Comparison of ENCODE assay signal across 14 cellular contexts in genomic region chr5:173866249-173867172, GRCh38. TPM values are rescaled to one million over a fixed set of nuclear protein-coding genes. Genes with fewer than 3 reads are reported as not detected.
DNase-seq lines count a peak whose midpoint lies in the region; ATAC-seq, FAIRE-seq and TF ChIP-seq lines count a peak whose summit lies in the region.
"Had no signal": no experiment of that assay in that cellular context is flagged by ENCODE, and none has a peak within 500 bp of the region (broad histone marks: within the 10 kb centered on the region; RNA-seq: fewer than 3 reads in every experiment).

No MANE protein-coding gene starts in this region.

- POLR2A ChIA-PET in HepG2 (lab: Yijun Ruan, JAX): interaction anchor here (1.0 kb wide), 1 partner anchor 21 kb away, joined by 4 read pairs; the partner anchor contains the start of gene CPEB4
- POLR2A ChIA-PET in naive thymus-derived CD4-positive, alpha-beta T cell (lab: Charles Lee): no interaction called here

- H3K9ac ChIP-seq in HepG2 (ENCODE audit: insufficient read depth, low read depth, low read length): no peak overlapping the region

- H3K27ac Mint-ChIP-seq in naive thymus-derived CD4-positive, alpha-beta T cell: no peak overlapping the region

- H3K36me3 ChIP-seq in right lobe of liver: no peaks in the 10 kb centered on the region
- no peaks in the 10 kb centered on the region for H3K36me3 ChIP-seq in HepG2 (replicated peaks in 1 of 2; ENCODE audit: control insufficient read depth in 1 of 2, insufficient read depth in 2 of 2, low read length in 2 of 2)
- no peaks in the 10 kb centered on the region for H3K36me3 ChIP-seq in naive thymus-derived CD4-positive, alpha-beta T cell (ENCODE audit: control insufficient read depth in 2 of 3, insufficient read depth in 3 of 3, low read length in 3 of 3)
- H3K36me3 ChIP-seq: MG63, thyroid gland had no signal

- no peak overlapping the region for H3K4me3 ChIP-seq in right lobe of liver
- H3K4me3 ChIP-seq in HepG2 (replicated peaks in 1 of 3; ENCODE audit: insufficient read depth in 1 of 3, low read depth in 2 of 3, low read length in 3 of 3): no peak overlapping the region
- H3K4me3 ChIP-seq in naive thymus-derived CD4-positive, alpha-beta T cell (ENCODE audit: low read length): no peak overlapping the region
- H3K4me3 ChIP-seq: A549, MG63, thyroid gland had no signal

- H4K20me1 ChIP-seq in HepG2 (ENCODE audit: insufficient read depth, low read length): no peaks in the 10 kb centered on the region

- BruUV-seq in HepG2 (replicated peaks; lab: Mats Ljungman, UMichigan): no TSS peak

- CTCF ChIA-PET in HepG2 (lab: Yijun Ruan, JAX; ENCODE audit: low intra/inter-chr PET ratio, low total read pairs): no interaction called here
- CTCF ChIA-PET in naive thymus-derived CD4-positive, alpha-beta T cell (lab: Charles Lee): no interaction called here

- no peak overlapping the region for H2AFZ ChIP-seq in HepG2 (ENCODE audit: low read length)

- peak overlapping the region in 1 of 3 donors; percentile 37 for H3K27ac ChIP-seq in right lobe of liver
- H3K27ac ChIP-seq in HepG2 (ENCODE audit: extremely low read length, insufficient read depth, low read length): no peak overlapping the region
- no peak overlapping the region for H3K27ac ChIP-seq in naive thymus-derived CD4-positive, alpha-beta T cell (ENCODE audit: low read depth, low read length)
- H3K27ac ChIP-seq: thyroid gland had no signal

- H3K4me1 ChIP-seq in right lobe of liver (peaks cover 0 to 2% (median 0%) of the 10 kb centered on the region in 4 donors), HepG2 (ENCODE audit: insufficient read depth, low read length) (peaks cover 54% of the 10 kb centered on the region)
- H3K4me1 ChIP-seq in naive thymus-derived CD4-positive, alpha-beta T cell (ENCODE audit: control insufficient read depth in 2 of 2, insufficient read depth in 2 of 2, low read length in 2 of 2): no peaks in the 10 kb centered on the region
- H3K4me1 ChIP-seq: A549 had no signal

- peaks cover 0 to 4% (median 0%) of the 10 kb centered on the region in 11 donors for H3K9me3 Mint-ChIP-seq in naive thymus-derived CD4-positive, alpha-beta T cell

- WGBS in right lobe of liver (ENCODE audit: insufficient coverage, low coverage, low lambda C conversion rate, missing lambda C conversion rate): 66% methylated on average over 9 of the region's 28 CpGs
- 84% methylated on average over 27 of the region's 28 CpGs for WGBS in HepG2 (ENCODE audit: low lambda C conversion rate)

- FAIRE-seq in HepG2 (lab: Jason Lieb, UNC): no peak
- FAIRE-seq: A549, endothelial cell of umbilical vein had no signal

- in situ Hi-C loops in HepG2 (cut with HindIII; ENCODE audit: extremely low pct_ligation_motif_present, low pct_unique_long_range_greater_than_20kb): no loop called here

- no peaks in the 10 kb centered on the region for H3K79me2 ChIP-seq in HepG2 (ENCODE audit: insufficient read depth, low read length)

- H3K4me1 Mint-ChIP-seq in naive thymus-derived CD4-positive, alpha-beta T cell: peaks cover 0 to 8% (median 0%) of the 10 kb centered on the region in 7 donors

- no peak overlapping the region for H3K4me3 Mint-ChIP-seq in naive thymus-derived CD4-positive, alpha-beta T cell

- TF ChIP-seq RAD21 in HepG2 (CRISPR knock-in tag; IDR thresholded peaks at IDR 0.05): no peak

- no peak overlapping the region for H3K4me2 ChIP-seq in HepG2 (ENCODE audit: low read depth, low read length)
- H3K4me2 ChIP-seq: A549 had no signal

- DNase-seq in right lobe of liver: peak in 2 of 3 donors; percentile 31 to 58
- DNase-seq in HepG2 (ENCODE audit: low spot score): no peak
- DNase-seq in erythroblast (lab: John Stamatoyannopoulos, UW): peak; percentile 50 to 70
- no peak for DNase-seq in naive thymus-derived CD4-positive, alpha-beta T cell
- no peak for DNase-seq in T-helper 2 cell
- no peak for DNase-seq in NCI-H2107 (lab: John Stamatoyannopoulos, UW)
- DNase-seq in glomerular visceral epithelial cell (ENCODE audit: extremely low spot score): no peak
- DNase-seq: MG63, NCI-H526 treated with DMSO at 0.1 percent for 48 hours, thyroid gland had no signal

- TF ChIP-seq CTCF in right lobe of liver (IDR thresholded peaks at IDR 0.05) (no peak), HepG2 (CRISPR knock-in tag; IDR thresholded peaks at IDR 0.05) (no peak)

- no peak for TF ChIP-seq POLR2A in right lobe of liver (IDR thresholded peaks at IDR 0.05)
- TF ChIP-seq POLR2A in HepG2 (IDR thresholded peaks at IDR 0.05; ENCODE audit: insufficient read depth in 1 of 2, low read depth in 2 of 2, low read length in 2 of 2): no peak
- no peak for TF ChIP-seq POLR2A in erythroblast (IDR thresholded peaks at IDR 0.05; ENCODE audit: low read length)

- no peaks in the 10 kb centered on the region for H3K9me3 ChIP-seq in right lobe of liver
- H3K9me3 ChIP-seq in HepG2 (ENCODE audit: low read length): no peaks in the 10 kb centered on the region
- no peaks in the 10 kb centered on the region for H3K9me3 ChIP-seq in naive thymus-derived CD4-positive, alpha-beta T cell (ENCODE audit: control insufficient read depth in 2 of 3, low read length in 3 of 3)
- H3K9me3 ChIP-seq: A549, thyroid gland had no signal

- intact Hi-C loops in right lobe of liver (cut with DNase I) (no loop called here), HepG2 (cut with micrococcal nuclease; ENCODE audit: unreplicated experiment) (no loop called here)
- intact Hi-C loops in naive thymus-derived CD4-positive, alpha-beta T cell (cut with micrococcal nuclease): no loop called here

- H3K36me3 Mint-ChIP-seq in naive thymus-derived CD4-positive, alpha-beta T cell: no peaks in the 10 kb centered on the region

- H3K27me3 Mint-ChIP-seq in naive thymus-derived CD4-positive, alpha-beta T cell: peaks cover 0 to 7% (median 0%) of the 10 kb centered on the region in 5 donors

- H3K27me3 ChIP-seq in right lobe of liver (no peaks in the 10 kb centered on the region), HepG2 (ENCODE audit: control insufficient read depth in 1 of 2, insufficient read depth in 2 of 2, low read length in 2 of 2) (no peaks in the 10 kb centered on the region)
- H3K27me3 ChIP-seq in naive thymus-derived CD4-positive, alpha-beta T cell (ENCODE audit: control insufficient read depth in 2 of 2, insufficient read depth in 2 of 2, low read length in 2 of 2): no peaks in the 10 kb centered on the region
- H3K27me3 ChIP-seq: MG63, thyroid gland had no signal

- TF ChIP-seq EP300 in HepG2 (IDR thresholded peaks at IDR 0.05; ENCODE audit: low read depth in 2 of 2, low read length in 2 of 2): no peak
- no peak for TF ChIP-seq EP300 in HepG2 (CRISPR knock-in tag; IDR thresholded peaks at IDR 0.05; ENCODE audit: borderline replicate concordance)

- ATAC-seq in right lobe of liver: peak; percentile 44 to 63 (median 52)
- ATAC-seq in HepG2: no peak
- peak; percentile 81 for ATAC-seq in naive thymus-derived CD4-positive, alpha-beta T cell
- no peak for ATAC-seq in GM21737 (IDR thresholded peaks at IDR 0.05; ENCODE audit: unreplicated experiment)
- ATAC-seq: A549, HCT116 had no signal

TF ChIP-seq in HepG2, 621 proteins besides CTCF, POLR2A, EP300 and RAD21 (continues in another document):
- TF ChIP-seq ZNF124 (CRISPR knock-in tag; IDR thresholded peaks at IDR 0.05) (no peak), ZNF138 (CRISPR knock-in tag; IDR thresholded peaks at IDR 0.05; ENCODE audit: low read depth) (no peak), ZNF629 (CRISPR knock-in tag; conservative IDR thresholded peaks at IDR 0.05) (no peak), USF2 (IDR thresholded peaks at IDR 0.05; ENCODE audit: low read depth, low read length) (no peak), USF2 (CRISPR knock-in tag; IDR thresholded peaks at IDR 0.05; ENCODE audit: borderline replicate concordance) (no peak), ERF (CRISPR knock-in tag; IDR thresholded peaks at IDR 0.05) (no peak)

RNA-seq across cellular contexts. Expression of gene CPEB4, which starts 21.6 kb away (rescaled TPM):
- total RNA-seq in right lobe of liver (10 to 100 TPM; 27.3 to 49.9 (median 40.0) TPM), HepG2 (2016; rRNA removed; fragmentation: Illumina TruSeq; extraction: Trizol) (7.7 and 8.3 TPM in 2 replicates)
- 1.8 and 3.2 TPM in 2 replicates for total RNA-seq in HepG2 (2016; cell fraction: cytosol; rRNA removed; fragmentation: Illumina TruSeq; extraction: Trizol; ENCODE audit: low read depth)
- 8.3 and 11.9 TPM in 2 replicates for total RNA-seq in HepG2 (2016; cell fraction: insoluble cytoplasmic fraction; rRNA removed; fragmentation: Illumina TruSeq; extraction: Trizol)
- 3.4 and 3.7 TPM in 2 replicates for total RNA-seq in HepG2 (2016; cell fraction: membrane; rRNA removed; fragmentation: Illumina TruSeq; extraction: Trizol)
- 13.4 and 15.2 TPM in 2 replicates for total RNA-seq in HepG2 (2016; cell fraction: nucleus; rRNA removed; fragmentation: Illumina TruSeq; extraction: Trizol)
- polyA plus RNA-seq in HepG2 (2011; rRNA removed): 25.0 and 26.7 TPM in 2 replicates
- 15.9 and 21.3 TPM in 2 replicates for polyA plus RNA-seq in HepG2 (2011; cell fraction: cytosol; rRNA removed)
- 38.4 and 39.5 TPM in 2 replicates for polyA plus RNA-seq in HepG2 (2011; cell fraction: nucleus; rRNA removed)
- polyA plus RNA-seq in HepG2 (2012): 21.1 and 22.8 TPM in 2 replicates
- 0.06 and 0.08 TPM in 2 replicates for polyA plus RNA-seq in HepG2 (2016; cell fraction: cytosol; fragmentation: Illumina TruSeq; extraction: Trizol; ENCODE audit: low read depth)
- polyA plus RNA-seq in HepG2 (2016; cell fraction: insoluble cytoplasmic fraction; fragmentation: Illumina TruSeq; extraction: Trizol; ENCODE audit: low read depth): 5.3 and 5.4 TPM in 2 replicates
- polyA plus RNA-seq in HepG2 (2016; cell fraction: membrane; fragmentation: Illumina TruSeq; extraction: Trizol; ENCODE audit: low read depth): 0.40 and 0.56 TPM in 2 replicates
- polyA plus RNA-seq in HepG2 (2016; cell fraction: nucleus; fragmentation: Illumina TruSeq; extraction: Trizol; ENCODE audit: insufficient read depth, low read depth): 8.8 and 10.3 TPM in 2 replicates
- polyA minus RNA-seq in HepG2 (2011; rRNA and poly(A)+ RNA removed; ENCODE audit: low replicate concordance): 100 and 104 TPM in 2 replicates
- 49.4 and 55.2 TPM in 2 replicates for polyA minus RNA-seq in HepG2 (2011; cell fraction: cytosol; rRNA and poly(A)+ RNA removed)
- polyA minus RNA-seq in HepG2 (2011; cell fraction: nucleus; rRNA and poly(A)+ RNA removed): 151 and 216 TPM in 2 replicates
- 10 to 100 TPM; 12.6 to 40.4 (median 17.5) TPM for total RNA-seq in naive thymus-derived CD4-positive, alpha-beta T cell
- 1 to 10 TPM; 3.9 to 6.9 TPM for polyA plus RNA-seq in naive thymus-derived CD4-positive, alpha-beta T cell

Comparison
In these comparisons a context has a peak if more than half of its experiments do, and no peak if none do; other contexts are left out.
1. ATAC-seq: peak in right lobe of liver (4 of 4) and naive thymus-derived CD4-positive, alpha-beta T cell (single experiment); none in HepG2 (single experiment) and GM21737 (single experiment).
2. DNase-seq: peak in right lobe of liver (2 of 3) and erythroblast (2 of 2); none in HepG2 (single experiment), naive thymus-derived CD4-positive, alpha-beta T cell (0 of 9), T-helper 2 cell (0 of 5), NCI-H2107 (single experiment) and glomerular visceral epithelial cell (single experiment).